In the genomic region with DNA sequence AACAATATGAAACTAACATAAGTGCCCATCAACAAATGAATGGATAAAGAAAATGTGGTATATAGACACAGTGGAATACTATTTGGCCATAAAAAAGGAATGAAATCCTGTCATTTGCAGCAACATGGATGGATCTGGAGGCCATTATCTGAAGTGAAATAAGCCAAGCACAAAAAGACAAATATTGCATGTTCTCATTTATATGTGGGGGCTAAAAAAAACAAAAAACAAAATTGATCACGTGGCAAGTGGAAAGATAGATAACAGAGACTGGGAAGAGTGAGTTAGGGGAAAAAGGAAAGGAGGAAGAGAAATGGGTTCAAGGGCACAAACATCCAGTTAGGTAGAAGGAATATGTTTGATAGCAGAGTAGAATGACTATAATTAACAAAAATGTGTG, we compare ENCODE assay signal across 1 cellular context.
TF ChIP-seq lines count a peak whose summit lies in the region.

No MANE protein-coding gene starts in this region.

TF ChIP-seq in K562, 482 proteins besides CTCF, POLR2A, EP300 and RAD21 (continued from another document and continues in another):
- TF ChIP-seq, protein P1, sequence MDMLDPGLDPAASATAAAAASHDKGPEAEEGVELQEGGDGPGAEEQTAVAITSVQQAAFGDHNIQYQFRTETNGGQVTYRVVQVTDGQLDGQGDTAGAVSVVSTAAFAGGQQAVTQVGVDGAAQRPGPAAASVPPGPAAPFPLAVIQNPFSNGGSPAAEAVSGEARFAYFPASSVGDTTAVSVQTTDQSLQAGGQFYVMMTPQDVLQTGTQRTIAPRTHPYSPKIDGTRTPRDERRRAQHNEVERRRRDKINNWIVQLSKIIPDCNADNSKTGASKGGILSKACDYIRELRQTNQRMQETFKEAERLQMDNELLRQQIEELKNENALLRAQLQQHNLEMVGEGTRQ (CRISPR knock-in tag; IDR thresholded peaks at IDR 0.05) = peak; percentile 50
- peak; percentile 73; the same call in 1 of the 2 replicates for TF ChIP-seq SMARCA5 (IDR thresholded peaks at IDR 0.05)
- TF ChIP-seq ESRRB (CRISPR knock-in tag; IDR thresholded peaks at IDR 0.05; ENCODE audit: borderline replicate concordance) = no peak
- no peak for TF ChIP-seq MCM7 (IDR thresholded peaks at IDR 0.05)
- no peak for TF ChIP-seq ZNF707 (CRISPR knock-in tag; conservative IDR thresholded peaks at IDR 0.05)
- TF ChIP-seq, protein P2, sequence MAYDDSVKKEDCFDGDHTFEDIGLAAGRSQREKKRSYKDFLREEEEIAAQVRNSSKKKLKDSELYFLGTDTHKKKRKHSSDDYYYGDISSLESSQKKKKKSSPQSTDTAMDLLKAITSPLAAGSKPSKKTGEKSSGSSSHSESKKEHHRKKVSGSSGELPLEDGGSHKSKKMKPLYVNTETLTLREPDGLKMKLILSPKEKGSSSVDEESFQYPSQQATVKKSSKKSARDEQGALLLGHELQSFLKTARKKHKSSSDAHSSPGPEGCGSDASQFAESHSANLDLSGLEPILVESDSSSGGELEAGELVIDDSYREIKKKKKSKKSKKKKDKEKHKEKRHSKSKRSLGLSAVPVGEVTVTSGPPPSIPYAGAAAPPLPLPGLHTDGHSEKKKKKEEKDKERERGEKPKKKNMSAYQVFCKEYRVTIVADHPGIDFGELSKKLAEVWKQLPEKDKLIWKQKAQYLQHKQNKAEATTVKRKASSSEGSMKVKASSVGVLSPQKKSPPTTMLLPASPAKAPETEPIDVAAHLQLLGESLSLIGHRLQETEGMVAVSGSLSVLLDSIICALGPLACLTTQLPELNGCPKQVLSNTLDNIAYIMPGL (CRISPR knock-in tag; IDR thresholded peaks at IDR 0.05) = no peak
- no peak for TF ChIP-seq ZNF445 (CRISPR knock-in tag; IDR thresholded peaks at IDR 0.05; ENCODE audit: low read depth)
- TF ChIP-seq, protein P3, sequence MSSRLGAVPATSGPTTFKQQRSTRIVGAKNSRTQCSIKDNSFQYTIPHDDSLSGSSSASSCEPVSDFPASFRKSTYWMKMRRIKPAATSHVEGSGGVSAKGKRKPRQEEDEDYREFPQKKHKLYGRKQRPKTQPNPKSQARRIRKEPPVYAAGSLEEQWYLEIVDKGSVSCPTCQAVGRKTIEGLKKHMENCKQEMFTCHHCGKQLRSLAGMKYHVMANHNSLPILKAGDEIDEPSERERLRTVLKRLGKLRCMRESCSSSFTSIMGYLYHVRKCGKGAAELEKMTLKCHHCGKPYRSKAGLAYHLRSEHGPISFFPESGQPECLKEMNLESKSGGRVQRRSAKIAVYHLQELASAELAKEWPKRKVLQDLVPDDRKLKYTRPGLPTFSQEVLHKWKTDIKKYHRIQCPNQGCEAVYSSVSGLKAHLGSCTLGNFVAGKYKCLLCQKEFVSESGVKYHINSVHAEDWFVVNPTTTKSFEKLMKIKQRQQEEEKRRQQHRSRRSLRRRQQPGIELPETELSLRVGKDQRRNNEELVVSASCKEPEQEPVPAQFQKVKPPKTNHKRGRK (tag; IDR thresholded peaks at IDR 0.05) = peak; percentile 83
- TF ChIP-seq, protein P4, sequence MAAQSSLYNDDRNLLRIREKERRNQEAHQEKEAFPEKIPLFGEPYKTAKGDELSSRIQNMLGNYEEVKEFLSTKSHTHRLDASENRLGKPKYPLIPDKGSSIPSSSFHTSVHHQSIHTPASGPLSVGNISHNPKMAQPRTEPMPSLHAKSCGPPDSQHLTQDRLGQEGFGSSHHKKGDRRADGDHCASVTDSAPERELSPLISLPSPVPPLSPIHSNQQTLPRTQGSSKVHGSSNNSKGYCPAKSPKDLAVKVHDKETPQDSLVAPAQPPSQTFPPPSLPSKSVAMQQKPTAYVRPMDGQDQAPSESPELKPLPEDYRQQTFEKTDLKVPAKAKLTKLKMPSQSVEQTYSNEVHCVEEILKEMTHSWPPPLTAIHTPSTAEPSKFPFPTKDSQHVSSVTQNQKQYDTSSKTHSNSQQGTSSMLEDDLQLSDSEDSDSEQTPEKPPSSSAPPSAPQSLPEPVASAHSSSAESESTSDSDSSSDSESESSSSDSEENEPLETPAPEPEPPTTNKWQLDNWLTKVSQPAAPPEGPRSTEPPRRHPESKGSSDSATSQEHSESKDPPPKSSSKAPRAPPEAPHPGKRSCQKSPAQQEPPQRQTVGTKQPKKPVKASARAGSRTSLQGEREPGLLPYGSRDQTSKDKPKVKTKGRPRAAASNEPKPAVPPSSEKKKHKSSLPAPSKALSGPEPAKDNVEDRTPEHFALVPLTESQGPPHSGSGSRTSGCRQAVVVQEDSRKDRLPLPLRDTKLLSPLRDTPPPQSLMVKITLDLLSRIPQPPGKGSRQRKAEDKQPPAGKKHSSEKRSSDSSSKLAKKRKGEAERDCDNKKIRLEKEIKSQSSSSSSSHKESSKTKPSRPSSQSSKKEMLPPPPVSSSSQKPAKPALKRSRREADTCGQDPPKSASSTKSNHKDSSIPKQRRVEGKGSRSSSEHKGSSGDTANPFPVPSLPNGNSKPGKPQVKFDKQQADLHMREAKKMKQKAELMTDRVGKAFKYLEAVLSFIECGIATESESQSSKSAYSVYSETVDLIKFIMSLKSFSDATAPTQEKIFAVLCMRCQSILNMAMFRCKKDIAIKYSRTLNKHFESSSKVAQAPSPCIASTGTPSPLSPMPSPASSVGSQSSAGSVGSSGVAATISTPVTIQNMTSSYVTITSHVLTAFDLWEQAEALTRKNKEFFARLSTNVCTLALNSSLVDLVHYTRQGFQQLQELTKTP (IDR thresholded peaks at IDR 0.05; ENCODE audit: low read depth in 1 of 2, partially characterized antibody in 2 of 2) = peak in 1 of 2 experiments; percentile 26
- no peak for TF ChIP-seq BHLHE40 (IDR thresholded peaks at IDR 0.05; ENCODE audit: low read length)
- no peak for TF ChIP-seq STAT5A (IDR thresholded peaks at IDR 0.05; ENCODE audit: borderline replicate concordance, low read length)
- 0 out of 2 replicates have a peak, but pooled peaks have one; percentile 12 for TF ChIP-seq KHSRP (IDR thresholded peaks at IDR 0.05)
- TF ChIP-seq, protein P5, sequence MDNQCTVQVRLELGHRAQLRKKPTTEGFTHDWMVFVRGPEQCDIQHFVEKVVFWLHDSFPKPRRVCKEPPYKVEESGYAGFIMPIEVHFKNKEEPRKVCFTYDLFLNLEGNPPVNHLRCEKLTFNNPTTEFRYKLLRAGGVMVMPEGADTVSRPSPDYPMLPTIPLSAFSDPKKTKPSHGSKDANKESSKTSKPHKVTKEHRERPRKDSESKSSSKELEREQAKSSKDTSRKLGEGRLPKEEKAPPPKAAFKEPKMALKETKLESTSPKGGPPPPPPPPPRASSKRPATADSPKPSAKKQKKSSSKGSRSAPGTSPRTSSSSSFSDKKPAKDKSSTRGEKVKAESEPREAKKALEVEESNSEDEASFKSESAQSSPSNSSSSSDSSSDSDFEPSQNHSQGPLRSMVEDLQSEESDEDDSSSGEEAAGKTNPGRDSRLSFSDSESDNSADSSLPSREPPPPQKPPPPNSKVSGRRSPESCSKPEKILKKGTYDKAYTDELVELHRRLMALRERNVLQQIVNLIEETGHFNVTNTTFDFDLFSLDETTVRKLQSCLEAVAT (IDR thresholded peaks at IDR 0.05) = no peak
- no peak for TF ChIP-seq NFYB (IDR thresholded peaks at IDR 0.05; ENCODE audit: extremely low read depth, insufficient read length)
- TF ChIP-seq, protein P6, sequence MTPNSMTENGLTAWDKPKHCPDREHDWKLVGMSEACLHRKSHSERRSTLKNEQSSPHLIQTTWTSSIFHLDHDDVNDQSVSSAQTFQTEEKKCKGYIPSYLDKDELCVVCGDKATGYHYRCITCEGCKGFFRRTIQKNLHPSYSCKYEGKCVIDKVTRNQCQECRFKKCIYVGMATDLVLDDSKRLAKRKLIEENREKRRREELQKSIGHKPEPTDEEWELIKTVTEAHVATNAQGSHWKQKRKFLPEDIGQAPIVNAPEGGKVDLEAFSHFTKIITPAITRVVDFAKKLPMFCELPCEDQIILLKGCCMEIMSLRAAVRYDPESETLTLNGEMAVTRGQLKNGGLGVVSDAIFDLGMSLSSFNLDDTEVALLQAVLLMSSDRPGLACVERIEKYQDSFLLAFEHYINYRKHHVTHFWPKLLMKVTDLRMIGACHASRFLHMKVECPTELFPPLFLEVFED (CRISPR knock-in tag; conservative IDR thresholded peaks at IDR 0.05) = no peak
- TF ChIP-seq ZFX (CRISPR knock-in tag; IDR thresholded peaks at IDR 0.05) = no peak
- no peak for TF ChIP-seq CBFA2T2 (conservative IDR thresholded peaks at IDR 0.05)
- peak in 1 of 2 experiments; percentile 17; a peak in 1 of 4 replicates for TF ChIP-seq ARNT (IDR thresholded peaks at IDR 0.05)
- no peak for TF ChIP-seq DIDO1 (tag; IDR thresholded peaks at IDR 0.05; ENCODE audit: low read depth)
- no peak for TF ChIP-seq ZFPM2 (CRISPR knock-in tag; IDR thresholded peaks at IDR 0.05)
- TF ChIP-seq, protein P7, sequence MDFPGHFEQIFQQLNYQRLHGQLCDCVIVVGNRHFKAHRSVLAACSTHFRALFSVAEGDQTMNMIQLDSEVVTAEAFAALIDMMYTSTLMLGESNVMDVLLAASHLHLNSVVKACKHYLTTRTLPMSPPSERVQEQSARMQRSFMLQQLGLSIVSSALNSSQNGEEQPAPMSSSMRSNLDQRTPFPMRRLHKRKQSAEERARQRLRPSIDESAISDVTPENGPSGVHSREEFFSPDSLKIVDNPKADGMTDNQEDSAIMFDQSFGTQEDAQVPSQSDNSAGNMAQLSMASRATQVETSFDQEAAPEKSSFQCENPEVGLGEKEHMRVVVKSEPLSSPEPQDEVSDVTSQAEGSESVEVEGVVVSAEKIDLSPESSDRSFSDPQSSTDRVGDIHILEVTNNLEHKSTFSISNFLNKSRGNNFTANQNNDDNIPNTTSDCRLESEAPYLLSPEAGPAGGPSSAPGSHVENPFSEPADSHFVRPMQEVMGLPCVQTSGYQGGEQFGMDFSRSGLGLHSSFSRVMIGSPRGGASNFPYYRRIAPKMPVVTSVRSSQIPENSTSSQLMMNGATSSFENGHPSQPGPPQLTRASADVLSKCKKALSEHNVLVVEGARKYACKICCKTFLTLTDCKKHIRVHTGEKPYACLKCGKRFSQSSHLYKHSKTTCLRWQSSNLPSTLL (IDR thresholded peaks at IDR 0.05) = no peak
- TF ChIP-seq DMBX1 (CRISPR knock-in tag; IDR thresholded peaks at IDR 0.05; ENCODE audit: borderline replicate concordance) = no peak
- TF ChIP-seq, protein P8, sequence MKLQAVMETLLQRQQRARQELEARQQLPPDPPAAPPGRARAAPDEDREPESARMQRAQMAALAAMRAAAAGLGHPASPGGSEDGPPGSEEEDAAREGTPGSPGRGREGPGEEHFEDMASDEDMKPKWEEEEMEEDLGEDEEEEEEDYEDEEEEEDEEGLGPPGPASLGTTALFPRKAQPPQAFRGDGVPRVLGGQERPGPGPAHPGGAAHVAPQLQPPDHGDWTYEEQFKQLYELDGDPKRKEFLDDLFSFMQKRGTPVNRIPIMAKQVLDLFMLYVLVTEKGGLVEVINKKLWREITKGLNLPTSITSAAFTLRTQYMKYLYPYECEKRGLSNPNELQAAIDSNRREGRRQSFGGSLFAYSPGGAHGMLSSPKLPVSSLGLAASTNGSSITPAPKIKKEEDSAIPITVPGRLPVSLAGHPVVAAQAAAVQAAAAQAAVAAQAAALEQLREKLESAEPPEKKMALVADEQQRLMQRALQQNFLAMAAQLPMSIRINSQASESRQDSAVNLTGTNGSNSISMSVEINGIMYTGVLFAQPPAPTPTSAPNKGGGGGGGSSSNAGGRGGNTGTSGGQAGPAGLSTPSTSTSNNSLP (IDR thresholded peaks at IDR 0.05; ENCODE audit: borderline replicate concordance, low read depth, low read length) = no peak
- TF ChIP-seq SMAD4 (CRISPR knock-in tag; conservative IDR thresholded peaks at IDR 0.05) = no peak
- TF ChIP-seq, protein P9, sequence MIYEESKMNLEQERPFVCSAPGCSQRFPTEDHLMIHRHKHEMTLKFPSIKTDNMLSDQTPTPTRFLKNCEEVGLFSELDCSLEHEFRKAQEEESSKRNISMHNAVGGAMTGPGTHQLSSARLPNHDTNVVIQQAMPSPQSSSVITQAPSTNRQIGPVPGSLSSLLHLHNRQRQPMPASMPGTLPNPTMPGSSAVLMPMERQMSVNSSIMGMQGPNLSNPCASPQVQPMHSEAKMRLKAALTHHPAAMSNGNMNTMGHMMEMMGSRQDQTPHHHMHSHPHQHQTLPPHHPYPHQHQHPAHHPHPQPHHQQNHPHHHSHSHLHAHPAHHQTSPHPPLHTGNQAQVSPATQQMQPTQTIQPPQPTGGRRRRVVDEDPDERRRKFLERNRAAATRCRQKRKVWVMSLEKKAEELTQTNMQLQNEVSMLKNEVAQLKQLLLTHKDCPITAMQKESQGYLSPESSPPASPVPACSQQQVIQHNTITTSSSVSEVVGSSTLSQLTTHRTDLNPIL (CRISPR knock-in tag; IDR thresholded peaks at IDR 0.05) = no peak
- peak; percentile 15 for TF ChIP-seq NCOA4 (IDR thresholded peaks at IDR 0.05; ENCODE audit: partially characterized antibody)
- no peak for TF ChIP-seq SRSF9 (IDR thresholded peaks at IDR 0.05; ENCODE audit: borderline replicate concordance, low read depth, low read length)
- no peak for TF ChIP-seq PTBP1 (IDR thresholded peaks at IDR 0.05; ENCODE audit: low read depth, low read length)
- TF ChIP-seq CBX8 (IDR thresholded peaks at IDR 0.05; ENCODE audit: borderline replicate concordance, extremely low read depth, low read depth, low read length, poor library complexity, severe bottlenecking) = no peak
- TF ChIP-seq NR2C2 (CRISPR knock-in tag; IDR thresholded peaks at IDR 0.05) = no peak
- TF ChIP-seq NR2C2 (tag; IDR thresholded peaks at IDR 0.05) = no peak
- TF ChIP-seq PHTF2 (CRISPR knock-in tag; IDR thresholded peaks at IDR 0.05) = no peak; the same call in 1 of the 2 replicates
